ENCODE assay signal across 30 cellular contexts in genomic region chr9:110710420-110710819, GRCh38. TPM values are rescaled to one million over a fixed set of nuclear protein-coding genes. Genes with fewer than 3 reads are reported as not detected.
"Had no signal": no experiment of that assay in that cellular context is flagged by ENCODE, and none has a peak within 500 bp of the region (broad histone marks: within the 10 kb centered on the region; RNA-seq: fewer than 3 reads in every experiment).

No MANE protein-coding gene starts in this region.

- H3K36me3 Mint-ChIP-seq: activated CD4-positive, alpha-beta memory T cell treated with anti-CD3 and anti-CD28 coated beads for 36 hours; activated naive CD4-positive, alpha-beta T cell treated with anti-CD3 and anti-CD28 coated beads, Interleukin-2, amount 10 ng/mL, durations not matched to agents 7 days and 5 days; activated naive CD8-positive, alpha-beta T cell treated with anti-CD3 and anti-CD28 coated beads, Interleukin-2, amount 10 ng/mL, durations not matched to agents 7 days and 5 days; natural killer cell treated with Interleukin-12 subunit alpha and Interleukin-12 subunit beta and Interleukin-15 and Interleukin-18, amount 100 ng/mL, for 72 hours; stimulated activated naive B cell treated with anti-CD40 and anti-IgM and Interleukin-4, amounts not matched to agents 10 μg/mL and 1 μg/mL and 100 μg/mL, for 72 hours had no signal

- H3K4me3 ChIP-seq: ascending aorta, coronary artery, dorsolateral prefrontal cortex, gastroesophageal sphincter, mucosa of descending colon, right atrium auricular region, stomach, thyroid gland, upper lobe of left lung, vagina had no signal

- DNase-seq: activated CD4-positive, alpha-beta memory T cell treated with anti-CD3 and anti-CD28 coated beads for 36 hours; activated CD4-positive, alpha-beta T cell treated with anti-CD3 and anti-CD28 coated beads for 4 hours; activated CD8-positive, alpha-beta memory T cell treated with anti-CD3 and anti-CD28 coated beads, Interleukin-2, amount 50 U/mL, for 4 hours; activated gamma-delta T cell; activated naive CD4-positive, alpha-beta T cell treated with anti-CD3 and anti-CD28 coated beads, Interleukin-2, amount 10 ng/mL, durations not matched to agents 7 days and 5 days; activated naive CD8-positive, alpha-beta T cell treated with anti-CD3 and anti-CD28 coated beads, Interleukin-2, amount 10 ng/mL, durations not matched to agents 7 days and 5 days; activated T-cell treated with anti-CD3 and anti-CD28 coated beads, Interleukin-2, amount 50 U/mL, for 1 hour; brain microvascular endothelial cell; dorsolateral prefrontal cortex; effector memory CD4-positive, alpha-beta T cell; erythroblast; hippocampal formation; left cardiac atrium; left ventricle myocardium superior; mucosa of descending colon; stimulated activated CD4-positive, alpha-beta T cell treated with anti-CD3 and anti-CD28 coated beads, Interleukin-15, amount 100 ng/mL, for 24 hours; stimulated activated CD4-positive, alpha-beta T cell treated with anti-CD3 and anti-CD28 coated beads, Interleukin-2, amount 100 ng/mL, for 24 hours; stimulated activated naive B cell treated with anti-CD40 and anti-IgM and Interleukin-4, amounts not matched to agents 10 μg/mL and 1 μg/mL and 100 μg/mL, for 72 hours; stomach; thyroid gland; upper lobe of left lung had no signal

- H3K4me1 Mint-ChIP-seq: activated naive CD4-positive, alpha-beta T cell treated with anti-CD3 and anti-CD28 coated beads, Interleukin-2, amount 10 ng/mL, durations not matched to agents 7 days and 5 days; activated naive CD8-positive, alpha-beta T cell treated with anti-CD3 and anti-CD28 coated beads, Interleukin-2, amount 10 ng/mL, durations not matched to agents 7 days and 5 days; stimulated activated naive B cell treated with anti-CD40 and anti-IgM and Interleukin-4, amounts not matched to agents 10 μg/mL and 1 μg/mL and 100 μg/mL, for 72 hours had no signal

- H3K4me3 Mint-ChIP-seq: activated CD4-positive, alpha-beta memory T cell treated with anti-CD3 and anti-CD28 coated beads for 36 hours; activated naive CD4-positive, alpha-beta T cell treated with anti-CD3 and anti-CD28 coated beads, Interleukin-2, amount 10 ng/mL, durations not matched to agents 7 days and 5 days; activated naive CD8-positive, alpha-beta T cell treated with anti-CD3 and anti-CD28 coated beads, Interleukin-2, amount 10 ng/mL, durations not matched to agents 7 days and 5 days; natural killer cell treated with Interleukin-12 subunit alpha and Interleukin-12 subunit beta and Interleukin-15 and Interleukin-18, amount 100 ng/mL, for 72 hours; stimulated activated naive B cell treated with anti-CD40 and anti-IgM and Interleukin-4, amounts not matched to agents 10 μg/mL and 1 μg/mL and 100 μg/mL, for 72 hours had no signal

- H3K27ac Mint-ChIP-seq: activated CD4-positive, alpha-beta memory T cell treated with anti-CD3 and anti-CD28 coated beads for 36 hours; activated naive CD4-positive, alpha-beta T cell treated with anti-CD3 and anti-CD28 coated beads, Interleukin-2, amount 10 ng/mL, durations not matched to agents 7 days and 5 days; activated naive CD8-positive, alpha-beta T cell treated with anti-CD3 and anti-CD28 coated beads, Interleukin-2, amount 10 ng/mL, durations not matched to agents 7 days and 5 days; natural killer cell treated with Interleukin-12 subunit alpha and Interleukin-12 subunit beta and Interleukin-15 and Interleukin-18, amount 100 ng/mL, for 72 hours; stimulated activated naive B cell treated with anti-CD40 and anti-IgM and Interleukin-4, amounts not matched to agents 10 μg/mL and 1 μg/mL and 100 μg/mL, for 72 hours had no signal

- ATAC-seq: gastroesophageal sphincter; left cardiac atrium; left ventricle myocardium superior; mucosa of descending colon; natural killer cell treated with Interleukin-12 subunit alpha and Interleukin-12 subunit beta and Interleukin-15 and Interleukin-18, amount 100 ng/mL, for 72 hours; stimulated activated naive B cell treated with anti-CD40 and anti-IgM and Interleukin-4, amounts not matched to agents 10 μg/mL and 1 μg/mL and 100 μg/mL, for 72 hours had no signal

- H3K9me3 ChIP-seq: ascending aorta, gastroesophageal sphincter, mucosa of descending colon, right atrium auricular region, stomach, thyroid gland, upper lobe of left lung, vagina had no signal

- H3K27me3 Mint-ChIP-seq: activated CD4-positive, alpha-beta memory T cell treated with anti-CD3 and anti-CD28 coated beads for 36 hours; activated naive CD4-positive, alpha-beta T cell treated with anti-CD3 and anti-CD28 coated beads, Interleukin-2, amount 10 ng/mL, durations not matched to agents 7 days and 5 days; activated naive CD8-positive, alpha-beta T cell treated with anti-CD3 and anti-CD28 coated beads, Interleukin-2, amount 10 ng/mL, durations not matched to agents 7 days and 5 days; natural killer cell treated with Interleukin-12 subunit alpha and Interleukin-12 subunit beta and Interleukin-15 and Interleukin-18, amount 100 ng/mL, for 72 hours had no signal

RNA-seq across cellular contexts. Expression of gene MUSK, which starts 41.8 kb away (rescaled TPM):
- total RNA-seq: activated CD4-positive, alpha-beta memory T cell treated with anti-CD3 and anti-CD28 coated beads for 36 hours; activated CD8-positive, alpha-beta memory T cell treated with anti-CD3 and anti-CD28 coated beads for 36 hours; activated naive CD8-positive, alpha-beta T cell treated with anti-CD3 and anti-CD28 coated beads, Interleukin-2, amount 10 ng/mL, durations not matched to agents 7 days and 5 days; ascending aorta; lung microvascular endothelial cell; mesenteric fat pad; natural killer cell treated with Interleukin-12 subunit alpha and Interleukin-12 subunit beta and Interleukin-15 and Interleukin-18, amount 100 ng/mL, for 72 hours; vagina had no signal
